In the genomic region with DNA sequence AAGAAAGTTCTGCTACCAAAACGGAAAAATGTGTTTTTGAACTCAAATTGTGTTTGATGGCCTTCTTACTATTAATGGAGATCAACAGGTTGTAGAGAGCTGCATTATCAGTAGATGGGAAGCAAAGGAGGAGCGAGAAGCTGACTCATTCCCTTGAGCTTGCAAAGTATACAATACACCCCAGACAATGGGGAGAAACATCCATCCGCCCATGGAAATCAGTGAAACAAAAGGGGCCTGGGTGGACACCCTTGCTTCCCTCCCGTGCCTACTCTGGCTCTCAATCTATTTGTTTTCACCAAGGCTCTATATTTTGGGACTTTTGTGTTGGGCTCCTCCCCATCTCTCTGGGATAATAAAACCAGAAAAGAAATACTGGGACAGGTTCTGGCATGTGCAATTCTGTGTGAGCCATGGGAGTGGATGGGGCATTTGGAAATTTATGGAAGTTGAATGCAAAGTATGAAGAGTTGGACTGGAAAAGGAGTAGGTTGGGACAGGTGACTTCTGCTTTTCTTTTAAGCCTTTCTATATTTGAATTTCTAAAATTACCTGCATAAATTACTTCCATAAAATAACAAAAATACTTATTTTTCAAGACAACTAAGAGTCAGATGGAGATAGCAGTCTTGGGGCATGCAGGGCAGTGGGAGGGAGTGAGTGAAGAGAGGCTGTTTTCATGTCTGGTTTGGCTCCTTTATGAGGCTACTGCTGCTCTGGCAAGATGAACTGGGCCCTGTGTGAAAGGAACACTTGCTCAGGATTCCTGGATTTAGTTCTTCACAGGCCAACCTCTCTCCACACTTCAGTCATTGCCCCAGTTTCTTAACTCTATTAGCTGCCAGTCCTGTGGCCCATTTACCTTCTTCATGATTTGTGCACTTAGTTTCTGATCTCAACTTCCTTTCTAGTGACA, we compare ENCODE assay signal across 1 cellular context.
TF ChIP-seq lines count a peak whose summit lies in the region.

No MANE protein-coding gene starts in this region.

TF ChIP-seq in GM23338, 12 proteins besides CTCF, POLR2A, EP300 and RAD21 (continued from another document):
- TF ChIP-seq ZNF462 (CRISPR knock-in tag; IDR thresholded peaks at IDR 0.05) (no peak), EZH2phosphoT487 (IDR thresholded peaks at IDR 0.05; ENCODE audit: unreplicated experiment) (no peak), REST (IDR thresholded peaks at IDR 0.05; ENCODE audit: unreplicated experiment) (no peak)
- TF ChIP-seq, protein P1, sequence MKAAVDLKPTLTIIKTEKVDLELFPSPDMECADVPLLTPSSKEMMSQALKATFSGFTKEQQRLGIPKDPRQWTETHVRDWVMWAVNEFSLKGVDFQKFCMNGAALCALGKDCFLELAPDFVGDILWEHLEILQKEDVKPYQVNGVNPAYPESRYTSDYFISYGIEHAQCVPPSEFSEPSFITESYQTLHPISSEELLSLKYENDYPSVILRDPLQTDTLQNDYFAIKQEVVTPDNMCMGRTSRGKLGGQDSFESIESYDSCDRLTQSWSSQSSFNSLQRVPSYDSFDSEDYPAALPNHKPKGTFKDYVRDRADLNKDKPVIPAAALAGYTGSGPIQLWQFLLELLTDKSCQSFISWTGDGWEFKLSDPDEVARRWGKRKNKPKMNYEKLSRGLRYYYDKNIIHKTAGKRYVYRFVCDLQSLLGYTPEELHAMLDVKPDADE (IDR thresholded peaks at IDR 0.05), result no peak
